Comparison of ENCODE assay signal across 12 cellular contexts in genomic region chr21:41396452-41397107, GRCh38. TPM values are rescaled to one million over a fixed set of nuclear protein-coding genes. Genes with fewer than 3 reads are reported as not detected.
DNase-seq lines count a peak whose midpoint lies in the region; ATAC-seq, FAIRE-seq and TF ChIP-seq lines count a peak whose summit lies in the region.
"Had no signal": no experiment of that assay in that cellular context is flagged by ENCODE, and none has a peak within 500 bp of the region (broad histone marks: within the 10 kb centered on the region; RNA-seq: fewer than 3 reads in every experiment).

No MANE protein-coding gene starts in this region.

- CTCF ChIA-PET in CD8-positive, alpha-beta T cell (lab: Charles Lee): no interaction called here

- no peaks in the 10 kb centered on the region for H3K27me3 Mint-ChIP-seq in CD8-positive, alpha-beta T cell (ENCODE audit: low read depth)
- H3K27me3 Mint-ChIP-seq in neural progenitor cell (ENCODE audit: insufficient read depth, low read depth): peaks cover 14% of the 10 kb centered on the region

- no peaks in the 10 kb centered on the region for H3K9me3 Mint-ChIP-seq in CD8-positive, alpha-beta T cell
- no peaks in the 10 kb centered on the region for H3K9me3 Mint-ChIP-seq in neural progenitor cell

- peaks cover 91% of the 10 kb centered on the region for H3K36me3 Mint-ChIP-seq in CD8-positive, alpha-beta T cell
- no peaks in the 10 kb centered on the region for H3K36me3 Mint-ChIP-seq in neural progenitor cell

- H4K20me1 ChIP-seq in neural progenitor cell (ENCODE audit: low read depth): no peaks in the 10 kb centered on the region

- TF ChIP-seq CTCF in CD8-positive, alpha-beta T cell (IDR thresholded peaks at IDR 0.05): no peak
- no peak for TF ChIP-seq CTCF in neural progenitor cell (IDR thresholded peaks at IDR 0.05)

- H3K4me1 Mint-ChIP-seq in CD8-positive, alpha-beta T cell (ENCODE audit: low read depth): no peaks in the 10 kb centered on the region
- H3K4me1 Mint-ChIP-seq in neural progenitor cell: no peaks in the 10 kb centered on the region

- no peaks in the 10 kb centered on the region for H3K27me3 ChIP-seq in CD8-positive, alpha-beta T cell (ENCODE audit: insufficient read depth, low read length)
- H3K27me3 ChIP-seq in neural progenitor cell: no peaks in the 10 kb centered on the region

- POLR2A ChIA-PET in CD8-positive, alpha-beta T cell (lab: Charles Lee): no interaction called here

- H3K4me1 ChIP-seq in CD8-positive, alpha-beta T cell (ENCODE audit: insufficient read depth, low read length): no peaks in the 10 kb centered on the region
- no peaks in the 10 kb centered on the region for H3K4me1 ChIP-seq in neural progenitor cell

- no peak overlapping the region for H3K27ac ChIP-seq in CD8-positive, alpha-beta T cell (ENCODE audit: low read depth, low read length)
- no peak overlapping the region for H3K27ac ChIP-seq in neural progenitor cell

- H3K27ac Mint-ChIP-seq in CD8-positive, alpha-beta T cell: peak overlapping the region; percentile 38
- H3K27ac Mint-ChIP-seq in neural progenitor cell: no peak overlapping the region

- ATAC-seq in CD8-positive, alpha-beta T cell: no peak
- ATAC-seq in HG03108 (IDR thresholded peaks at IDR 0.05; ENCODE audit: unreplicated experiment) (no peak), SK-N-SH treated with all-trans-retinoic acid at 6 μM for 48 hours (no peak)

- H3K36me3 ChIP-seq in CD8-positive, alpha-beta T cell (ENCODE audit: insufficient read depth, low read length): peaks cover 49% of the 10 kb centered on the region
- H3K36me3 ChIP-seq in neural progenitor cell: no peaks in the 10 kb centered on the region

- H3K4me2 ChIP-seq in neural progenitor cell: no peak overlapping the region

- peak in 1 of 7 experiments; percentile 29 for DNase-seq in CD8-positive, alpha-beta T cell
- peak; percentile 96 for DNase-seq in SIG-M5 treated with dmso at 0.1 percent for 504 hours (lab: John Stamatoyannopoulos, UW; ENCODE audit: unreplicated experiment)
- DNase-seq in globus pallidus (ENCODE audit: low spot score): peak; percentile 24
- peak; percentile 20 for DNase-seq in neural progenitor cell (ENCODE audit: low spot score)
- no peak for DNase-seq in frontal cortex (ENCODE audit: low spot score in 2 of 2)
- no peak for DNase-seq in urothelium cell line (ENCODE audit: low spot score)
- DNase-seq: activated CD4-positive, alpha-beta T cell treated with anti-CD3 and anti-CD28 coated beads for 48 hours; NCI-H82 had no signal

- intact Hi-C loops in CD8-positive, alpha-beta T cell (cut with DNase I, micrococcal nuclease): no loop called here

- H3K9me3 ChIP-seq in CD8-positive, alpha-beta T cell (ENCODE audit: low read length): no peaks in the 10 kb centered on the region
- no peaks in the 10 kb centered on the region for H3K9me3 ChIP-seq in neural progenitor cell (ENCODE audit: low read depth)
- H3K9me3 ChIP-seq: Caco-2 had no signal

- no peak overlapping the region for H2AFZ ChIP-seq in neural progenitor cell (replicated peaks)

- H3K4me3 Mint-ChIP-seq in CD8-positive, alpha-beta T cell: no peak overlapping the region
- H3K4me3 Mint-ChIP-seq in neural progenitor cell: no peak overlapping the region

- no peaks in the 10 kb centered on the region for H3K79me2 ChIP-seq in neural progenitor cell (ENCODE audit: low read depth)

- no peak overlapping the region for H3K4me3 ChIP-seq in CD8-positive, alpha-beta T cell (ENCODE audit: low read depth, low read length)
- H3K4me3 ChIP-seq in neural progenitor cell: no peak overlapping the region

- FAIRE-seq in frontal cortex (lab: Jason Lieb, UNC): no peak
- FAIRE-seq in urothelium cell line (lab: Jason Lieb, UNC): no peak
- FAIRE-seq: astrocyte had no signal

- no peak overlapping the region for H3K9ac ChIP-seq in neural progenitor cell

- no peaks in the 10 kb centered on the region for H3F3A ChIP-seq in neural progenitor cell (ENCODE audit: low read depth)

TF ChIP-seq in SK-N-SH treated with all-trans-retinoic acid at 6 μM for 48 hours, 23 proteins besides CTCF, POLR2A, EP300 and RAD21:
- no peak for TF ChIP-seq TOX (CRISPR knock-in tag; IDR thresholded peaks at IDR 0.05; ENCODE audit: borderline replicate concordance)
- TF ChIP-seq BACH2 (CRISPR knock-in tag; IDR thresholded peaks at IDR 0.05; ENCODE audit: borderline replicate concordance): no peak
- no peak for TF ChIP-seq CSDC2 (CRISPR knock-in tag; IDR thresholded peaks at IDR 0.05)
- TF ChIP-seq ZFP3 (CRISPR knock-in tag; IDR thresholded peaks at IDR 0.05): no peak
- TF ChIP-seq ZNF70 (CRISPR knock-in tag; IDR thresholded peaks at IDR 0.05): no peak
- TF ChIP-seq ZNF8 (CRISPR knock-in tag; IDR thresholded peaks at IDR 0.05): no peak
- TF ChIP-seq ZFP30 (CRISPR knock-in tag; IDR thresholded peaks at IDR 0.05): no peak
- no peak for TF ChIP-seq ARNTL (CRISPR knock-in tag; IDR thresholded peaks at IDR 0.05; ENCODE audit: borderline replicate concordance, low read depth)
- no peak for TF ChIP-seq PPARA (CRISPR knock-in tag; IDR thresholded peaks at IDR 0.05; ENCODE audit: borderline replicate concordance)

RNA-seq across cellular contexts. Expression of gene MX1, which starts 29.5 kb away (rescaled TPM):
- 10 to 100 TPM; 69.1 to 71.0 TPM for total RNA-seq in CD8-positive, alpha-beta T cell
- total RNA-seq in neural progenitor cell (ENCODE audit: low replicate concordance) (0.15 and 1.7 TPM in 2 replicates), frontal cortex (5.7 TPM)

RNA-seq across cellular contexts. Expression of gene MX2, which starts 34.8 kb away (rescaled TPM):
- 10 to 100 TPM; 58.5 to 61.5 TPM for total RNA-seq in CD8-positive, alpha-beta T cell
- total RNA-seq in neural progenitor cell (ENCODE audit: low replicate concordance) (2.2 and 3.3 TPM in 2 replicates), frontal cortex (0.41 TPM)

Comparison
In these comparisons a context has a peak if more than half of its experiments do, and no peak if none do; other contexts are left out.
1. DNase-seq: peak in SIG-M5 treated with dmso at 0.1 percent for 504 hours (single experiment), globus pallidus (single experiment) and neural progenitor cell (single experiment); none in frontal cortex (0 of 2) and urothelium cell line (single experiment).
2. RNA of gene MX1, which starts 29.5 kb away (total RNA-seq): 69.1 to 71.0 TPM in CD8-positive, alpha-beta T cell; 5.7 TPM in frontal cortex (single experiment) and 0.15 to 1.7 TPM in neural progenitor cell; every median in the first group is over 10 times any median in the second.
3. RNA of gene MX2, which starts 34.8 kb away (total RNA-seq): 58.5 to 61.5 TPM in CD8-positive, alpha-beta T cell; 2.2 to 3.3 TPM in neural progenitor cell and 0.41 TPM in frontal cortex (single experiment); every median in the first group is over 10 times any median in the second.